ENCODE assay signal across 8 cellular contexts in genomic region chr3:67381667-67382272, GRCh38.
DNase-seq lines count a peak whose midpoint lies in the region; ATAC-seq and TF ChIP-seq lines count a peak whose summit lies in the region.

No MANE protein-coding gene starts in this region.

- POLR2A ChIA-PET in Caco-2 (lab: Charles Lee), result no interaction called here

- H3K36me3 ChIP-seq in Caco-2 (ENCODE audit: control insufficient read depth, insufficient read depth, low read length), result no peaks in the 10 kb centered on the region; the same call in 1 of the 2 replicates
- peaks cover 4% of the 10 kb centered on the region for H3K36me3 ChIP-seq in adipocyte (ENCODE audit: control insufficient read depth, insufficient read depth, low read length, severe bottlenecking)
- H3K36me3 ChIP-seq in left lung, result peaks cover 0 to 5% of the 10 kb centered on the region in 2 donors

- ATAC-seq in left lung (peak; percentile 21), GM21447 (IDR thresholded peaks at IDR 0.05; ENCODE audit: unreplicated experiment) (no peak), GM18873 (IDR thresholded peaks at IDR 0.05; ENCODE audit: low FRiP score, unreplicated experiment) (no peak)

- H3K27ac ChIP-seq in left lung (no peak overlapping the region), substantia nigra (ENCODE audit: low read depth, low read length, poor library complexity, severe bottlenecking) (no peak overlapping the region)

- H3K9ac ChIP-seq in adipocyte (ENCODE audit: low read length), result no peak overlapping the region

- peak in 1 of 2 experiments; percentile 17 for DNase-seq in Caco-2
- DNase-seq in HFFc6, result no peak
- peak; percentile 71 for DNase-seq in adipocyte (ENCODE audit: low read depth)
- no peak for DNase-seq in left lung
- DNase-seq in substantia nigra (lab: John Stamatoyannopoulos, UW), result no peak
- no peak for DNase-seq in iPS-NIHi7 (ENCODE audit: extremely low spot score)

- H3K27me3 Mint-ChIP-seq in Caco-2 (ENCODE audit: insufficient read depth, unreplicated experiment), result no peaks in the 10 kb centered on the region
- H3K27me3 Mint-ChIP-seq in HFFc6 (ENCODE audit: insufficient read depth), result peaks cover 2% of the 10 kb centered on the region; the same call in 1 of the 2 replicates

- intact Hi-C loops in Caco-2 (cut with micrococcal nuclease; ENCODE audit: unreplicated experiment) (loop anchor here (1.0 to 10.0 kb wide), 5 partner anchors 224 to 1493 kb away; no protein-coding TSS in a partner anchor), left lung (cut with DNase I) (loop anchor here in 1 of 2 donors (10.0 kb wide), 1 partner anchor 413 kb away; no protein-coding TSS in a partner anchor)

- no peaks in the 10 kb centered on the region for H3K9me3 Mint-ChIP-seq in Caco-2 (ENCODE audit: unreplicated experiment)
- H3K9me3 Mint-ChIP-seq in HFFc6, result no peaks in the 10 kb centered on the region

- H3K27me3 ChIP-seq in Caco-2 (replicated peaks; ENCODE audit: control insufficient read depth, insufficient read depth, low read length), result no peaks in the 10 kb centered on the region
- no peaks in the 10 kb centered on the region for H3K27me3 ChIP-seq in adipocyte (replicated peaks; ENCODE audit: control insufficient read depth, insufficient read depth, low read length)
- H3K27me3 ChIP-seq in left lung, result no peaks in the 10 kb centered on the region

- H3K27ac Mint-ChIP-seq in Caco-2 (ENCODE audit: unreplicated experiment) (no peak overlapping the region), HFFc6 (no peak overlapping the region)

- H3K36me3 Mint-ChIP-seq in Caco-2 (ENCODE audit: insufficient read depth, unreplicated experiment) (peaks cover 8% of the 10 kb centered on the region), HFFc6 (ENCODE audit: low read depth) (peaks cover 1% of the 10 kb centered on the region; the same call in 1 of the 2 replicates)

- H3K4me1 Mint-ChIP-seq in Caco-2 (ENCODE audit: low read depth, unreplicated experiment) (no peaks in the 10 kb centered on the region), HFFc6 (ENCODE audit: low read depth) (peaks cover 9% of the 10 kb centered on the region)

- H3K9me3 ChIP-seq in Caco-2 (no peaks in the 10 kb centered on the region), adipocyte (ENCODE audit: control insufficient read depth, low read length) (no peaks in the 10 kb centered on the region), left lung (no peaks in the 10 kb centered on the region)

- BruUV-seq in Caco-2 (replicated peaks; lab: Mats Ljungman, UMichigan), result no TSS peak

- TF ChIP-seq CTCF in Caco-2 (IDR thresholded peaks at IDR 0.05; ENCODE audit: insufficient read depth in 1 of 2, low read depth in 1 of 2, low read length in 1 of 2, severe bottlenecking in 1 of 2, unreplicated experiment in 1 of 2) (peak; percentile 70 to 71), HFFc6 (IDR thresholded peaks at IDR 0.05) (peak; percentile 90), left lung (IDR thresholded peaks at IDR 0.05) (peak; percentile 58 to 64)

- H3K4me1 ChIP-seq in Caco-2 (no peaks in the 10 kb centered on the region), adipocyte (ENCODE audit: control insufficient read depth, insufficient read depth, low read length) (peaks cover 16% of the 10 kb centered on the region), left lung (no peaks in the 10 kb centered on the region)

- CTCF ChIA-PET in Caco-2 (lab: Charles Lee), result no interaction called here

- no peak overlapping the region for H3K4me3 ChIP-seq in Caco-2 (ENCODE audit: low read depth, low read length)
- H3K4me3 ChIP-seq in adipocyte (ENCODE audit: low read length), result no peak overlapping the region
- H3K4me3 ChIP-seq in left lung, result no peak overlapping the region

- no peak overlapping the region for H3K4me3 Mint-ChIP-seq in Caco-2 (ENCODE audit: unreplicated experiment)
- H3K4me3 Mint-ChIP-seq in HFFc6, result no peak overlapping the region
